In genomic region chr3:49721165-49721860, GRCh38 we compare ENCODE assay signal across 13 cellular contexts. TPM values are rescaled to one million over a fixed set of nuclear protein-coding genes. Genes with fewer than 3 reads are reported as not detected.
A peak's percentile ranks its signal among the peaks of the same experiment; 100 is the strongest.
DNase-seq lines count a peak whose midpoint lies in the region; ATAC-seq and TF ChIP-seq lines count a peak whose summit lies in the region.
"Had no signal": no experiment of that assay in that cellular context is flagged by ENCODE, and none has a peak within 500 bp of the region (broad histone marks: within the 10 kb centered on the region; RNA-seq: fewer than 3 reads in every experiment).

No MANE protein-coding gene starts in this region.

- ATAC-seq in activated CD4-positive, alpha-beta T cell treated with anti-CD3 and anti-CD28 coated beads for 36 hours = no peak
- ATAC-seq in HG02870 (IDR thresholded peaks at IDR 0.05; ENCODE audit: unreplicated experiment) = no peak
- ATAC-seq: left lung had no signal

- H3F3A ChIP-seq in neural progenitor cell (ENCODE audit: low read depth) = peaks cover 50% of the 10 kb centered on the region

- DNase-seq in activated CD4-positive, alpha-beta T cell treated with anti-CD3 and anti-CD28 coated beads, Interleukin-2, amount 10 ng/mL, durations not matched to agents 7 days and 5 days = no peak
- DNase-seq in activated CD4-positive, alpha-beta T cell treated with anti-CD3 and anti-CD28 coated beads for 36 hours = no peak
- DNase-seq in neural progenitor cell (ENCODE audit: low spot score) (no peak), GDM1 (lab: John Stamatoyannopoulos, UW) (no peak), GM10266 (ENCODE audit: extremely low spot score) (no peak)
- DNase-seq: hypothalamus, NCI-H1105 had no signal

- TF ChIP-seq CTCF in brain (conservative IDR thresholded peaks at IDR 0.05) (no peak), neural progenitor cell (IDR thresholded peaks at IDR 0.05) (no peak), GM10266 (IDR thresholded peaks at IDR 0.05; ENCODE audit: control insufficient read depth, insufficient read depth, low read depth, missing control alignments) (no peak)

- H3K36me3 Mint-ChIP-seq in activated CD4-positive, alpha-beta T cell treated with anti-CD3 and anti-CD28 coated beads, Interleukin-2, amount 10 ng/mL, durations not matched to agents 7 days and 5 days (ENCODE audit: low read depth) = peaks cover 13% of the 10 kb centered on the region
- H3K36me3 Mint-ChIP-seq in activated CD4-positive, alpha-beta T cell treated with anti-CD3 and anti-CD28 coated beads for 36 hours (ENCODE audit: low read depth) = peaks cover 16% of the 10 kb centered on the region
- H3K36me3 Mint-ChIP-seq in brain (peaks cover 9% of the 10 kb centered on the region), neural progenitor cell (peaks cover 11% of the 10 kb centered on the region)

- peak; percentile 11 for TF ChIP-seq POLR2A in GM15510 (IDR thresholded peaks at IDR 0.05; ENCODE audit: borderline replicate concordance, extremely low read depth, insufficient read length)

- no peaks in the 10 kb centered on the region for H3K27me3 Mint-ChIP-seq in activated CD4-positive, alpha-beta T cell treated with anti-CD3 and anti-CD28 coated beads, Interleukin-2, amount 10 ng/mL, durations not matched to agents 7 days and 5 days
- no peaks in the 10 kb centered on the region for H3K27me3 Mint-ChIP-seq in activated CD4-positive, alpha-beta T cell treated with anti-CD3 and anti-CD28 coated beads for 36 hours
- H3K27me3 Mint-ChIP-seq in brain (peaks cover 7% of the 10 kb centered on the region), neural progenitor cell (ENCODE audit: insufficient read depth, low read depth) (peaks cover 9% of the 10 kb centered on the region)

- H2AFZ ChIP-seq in neural progenitor cell (replicated peaks) = no peak overlapping the region

- intact Hi-C loops in activated CD4-positive, alpha-beta T cell treated with anti-CD3 and anti-CD28 coated beads for 36 hours (cut with DNase I, micrococcal nuclease) = loop anchor here (5.0 to 10.0 kb wide), 5 partner anchors 181 to 1004 kb away; partner anchors contain the start of genes MST1R (in 2 of the 2), GNAI2 (in 1 of the 2), HYAL3 (in 1 of the 2) and IFRD2 (in 1 of the 2)

- no peak overlapping the region for H3K4me2 ChIP-seq in neural progenitor cell

- no peak overlapping the region for H3K27ac ChIP-seq in neural progenitor cell
- H3K27ac ChIP-seq: left lung, thoracic aorta had no signal

- peaks cover 12% of the 10 kb centered on the region for H3K79me2 ChIP-seq in neural progenitor cell (ENCODE audit: low read depth)

- H3K4me3 Mint-ChIP-seq in activated CD4-positive, alpha-beta T cell treated with anti-CD3 and anti-CD28 coated beads, Interleukin-2, amount 10 ng/mL, durations not matched to agents 7 days and 5 days = peak overlapping the region; percentile 19
- H3K4me3 Mint-ChIP-seq in activated CD4-positive, alpha-beta T cell treated with anti-CD3 and anti-CD28 coated beads for 36 hours = no peak overlapping the region
- H3K4me3 Mint-ChIP-seq in brain (peak overlapping the region; percentile 37 to 94 (median 68)), neural progenitor cell (peak overlapping the region; percentile 71)

- H3K27me3 ChIP-seq in neural progenitor cell = peaks cover 8% of the 10 kb centered on the region
- H3K27me3 ChIP-seq: left lung had no signal

- no peak overlapping the region for H3K4me3 ChIP-seq in neural progenitor cell
- H3K4me3 ChIP-seq: thoracic aorta had no signal

- H4K20me1 ChIP-seq in neural progenitor cell (ENCODE audit: low read depth) = no peaks in the 10 kb centered on the region

- H3K27ac Mint-ChIP-seq in activated CD4-positive, alpha-beta T cell treated with anti-CD3 and anti-CD28 coated beads, Interleukin-2, amount 10 ng/mL, durations not matched to agents 7 days and 5 days = peak overlapping the region; percentile 7
- H3K27ac Mint-ChIP-seq in activated CD4-positive, alpha-beta T cell treated with anti-CD3 and anti-CD28 coated beads for 36 hours = no peak overlapping the region
- H3K27ac Mint-ChIP-seq in brain (peak overlapping the region in 3 of 5 experiments; percentile 35 to 97 (median 96)), neural progenitor cell (peak overlapping the region; percentile 21)

- no peaks in the 10 kb centered on the region for H3K9me3 Mint-ChIP-seq in activated CD4-positive, alpha-beta T cell treated with anti-CD3 and anti-CD28 coated beads, Interleukin-2, amount 10 ng/mL, durations not matched to agents 7 days and 5 days
- H3K9me3 Mint-ChIP-seq in activated CD4-positive, alpha-beta T cell treated with anti-CD3 and anti-CD28 coated beads for 36 hours (ENCODE audit: low read depth) = no peaks in the 10 kb centered on the region
- no peaks in the 10 kb centered on the region for H3K9me3 Mint-ChIP-seq in brain
- H3K9me3 Mint-ChIP-seq in neural progenitor cell = no peaks in the 10 kb centered on the region

- POLR2A ChIA-PET in activated CD4-positive, alpha-beta T cell treated with anti-CD3 and anti-CD28 coated beads, Interleukin-2, amount 10 ng/mL, durations not matched to agents 7 days and 5 days (lab: Charles Lee) = no interaction called here
- POLR2A ChIA-PET in activated CD4-positive, alpha-beta T cell treated with anti-CD3 and anti-CD28 coated beads for 36 hours (lab: Charles Lee) = no interaction called here

- H3K9me3 ChIP-seq in neural progenitor cell (ENCODE audit: low read depth) = no peaks in the 10 kb centered on the region
- H3K9me3 ChIP-seq: left lung, thoracic aorta had no signal

- peaks cover 8% of the 10 kb centered on the region for H3K4me1 ChIP-seq in neural progenitor cell

- H3K9ac ChIP-seq in neural progenitor cell = no peak overlapping the region

- no peaks in the 10 kb centered on the region for H3K36me3 ChIP-seq in neural progenitor cell

- peaks cover 42% of the 10 kb centered on the region for H3K4me1 Mint-ChIP-seq in activated CD4-positive, alpha-beta T cell treated with anti-CD3 and anti-CD28 coated beads, Interleukin-2, amount 10 ng/mL, durations not matched to agents 7 days and 5 days
- H3K4me1 Mint-ChIP-seq in activated CD4-positive, alpha-beta T cell treated with anti-CD3 and anti-CD28 coated beads for 36 hours = peaks cover 27% of the 10 kb centered on the region
- peaks cover 45% of the 10 kb centered on the region for H3K4me1 Mint-ChIP-seq in brain
- peaks cover 25% of the 10 kb centered on the region for H3K4me1 Mint-ChIP-seq in neural progenitor cell

- CTCF ChIA-PET in activated CD4-positive, alpha-beta T cell treated with anti-CD3 and anti-CD28 coated beads, Interleukin-2, amount 10 ng/mL, durations not matched to agents 7 days and 5 days (lab: Charles Lee) = interaction anchor here (1.5 kb wide), 1 partner anchor 9 kb away, joined by 11 read pairs; no protein-coding TSS in a partner anchor
- CTCF ChIA-PET in activated CD4-positive, alpha-beta T cell treated with anti-CD3 and anti-CD28 coated beads for 36 hours (lab: Charles Lee) = interaction anchor here (1.0 kb wide), 1 partner anchor 9 kb away, joined by 3 read pairs; no protein-coding TSS in a partner anchor

RNA-seq across cellular contexts. Expression of gene AMIGO3, which starts 1.8 kb away (rescaled TPM):
- total RNA-seq in activated CD4-positive, alpha-beta T cell treated with anti-CD3 and anti-CD28 coated beads, Interleukin-2, amount 10 ng/mL, durations not matched to agents 7 days and 5 days = under 1 TPM in 1 of 2 experiments, not detected in 1; 0.30 TPM
- under 1 TPM in 1 of 2 experiments, not detected in 1; 0.07 TPM for total RNA-seq in activated CD4-positive, alpha-beta T cell treated with anti-CD3 and anti-CD28 coated beads for 36 hours
- 2.0 TPM for polyA plus RNA-seq in brain (ENCODE audit: insufficient read depth, low read depth, low replicate concordance)
- 2.6 TPM in 1 of 2 replicates, not detected in the other for total RNA-seq in neural progenitor cell (ENCODE audit: low replicate concordance)
- total RNA-seq: A673 had no signal

RNA-seq across cellular contexts. Expression of gene GMPPB, which starts 2.4 kb away (rescaled TPM):
- total RNA-seq in activated CD4-positive, alpha-beta T cell treated with anti-CD3 and anti-CD28 coated beads, Interleukin-2, amount 10 ng/mL, durations not matched to agents 7 days and 5 days = 10 to 100 TPM; 36.5 to 46.0 TPM
- 10 to 100 TPM; 21.0 to 32.1 TPM for total RNA-seq in activated CD4-positive, alpha-beta T cell treated with anti-CD3 and anti-CD28 coated beads for 36 hours
- 10.8 TPM for polyA plus RNA-seq in brain (ENCODE audit: insufficient read depth, low read depth, low replicate concordance)
- 10.6 and 18.8 TPM in 2 replicates for total RNA-seq in neural progenitor cell (ENCODE audit: low replicate concordance)

RNA-seq across cellular contexts. Expression of gene RNF123, which starts 32.0 kb away (rescaled TPM):
- 10 to 100 TPM; 47.5 to 49.2 TPM for total RNA-seq in activated CD4-positive, alpha-beta T cell treated with anti-CD3 and anti-CD28 coated beads, Interleukin-2, amount 10 ng/mL, durations not matched to agents 7 days and 5 days
- 10 to 100 TPM; 25.2 to 32.7 TPM for total RNA-seq in activated CD4-positive, alpha-beta T cell treated with anti-CD3 and anti-CD28 coated beads for 36 hours
- 33.9 TPM for polyA plus RNA-seq in brain (ENCODE audit: insufficient read depth, low read depth, low replicate concordance)
- 15.0 and 34.4 TPM in 2 replicates for total RNA-seq in neural progenitor cell (ENCODE audit: low replicate concordance)

RNA-seq across cellular contexts. Expression of gene MST1, which starts 32.0 kb away (rescaled TPM):
- 10 to 100 TPM in 1 of 2 experiments, 1 to 10 TPM in 1; 8.4 to 10.0 TPM for total RNA-seq in activated CD4-positive, alpha-beta T cell treated with anti-CD3 and anti-CD28 coated beads, Interleukin-2, amount 10 ng/mL, durations not matched to agents 7 days and 5 days
- 1 to 10 TPM; 8.7 to 9.7 TPM for total RNA-seq in activated CD4-positive, alpha-beta T cell treated with anti-CD3 and anti-CD28 coated beads for 36 hours
- polyA plus RNA-seq in brain (ENCODE audit: insufficient read depth, low read depth, low replicate concordance) = 2.2 TPM
- 2.7 and 8.8 TPM in 2 replicates for total RNA-seq in neural progenitor cell (ENCODE audit: low replicate concordance)

RNA-seq across cellular contexts. Expression of gene APEH, which starts 47.2 kb away (rescaled TPM):
- total RNA-seq in activated CD4-positive, alpha-beta T cell treated with anti-CD3 and anti-CD28 coated beads, Interleukin-2, amount 10 ng/mL, durations not matched to agents 7 days and 5 days = 100 to 1,000 TPM; 137 TPM
- total RNA-seq in activated CD4-positive, alpha-beta T cell treated with anti-CD3 and anti-CD28 coated beads for 36 hours = 100 to 1,000 TPM; 110 to 137 TPM
- 74.0 TPM for polyA plus RNA-seq in brain (ENCODE audit: insufficient read depth, low read depth, low replicate concordance)
- total RNA-seq in neural progenitor cell (ENCODE audit: low replicate concordance) = 132 and 160 TPM in 2 replicates
